In genomic region chr1:208242829-208243521, GRCh38 we compare ENCODE assay signal across 7 cellular contexts. TPM values are rescaled to one million over a fixed set of nuclear protein-coding genes. Genes with fewer than 3 reads are reported as not detected.
DNase-seq lines count a peak whose midpoint lies in the region; ATAC-seq and TF ChIP-seq lines count a peak whose summit lies in the region.

No MANE protein-coding gene starts in this region.

- no peaks in the 10 kb centered on the region for H3K9me3 Mint-ChIP-seq in central memory CD8-positive, alpha-beta T cell

- H3K27ac ChIP-seq in liver (ENCODE audit: low read depth in 1 of 2, low read length in 2 of 2) (peak overlapping the region; percentile 91 to 93), thoracic aorta (peak overlapping the region; percentile 84 to 88)

- WGBS in liver: 1% methylated on average over 54 of the region's 54 CpGs

- H3K27ac Mint-ChIP-seq in central memory CD8-positive, alpha-beta T cell (ENCODE audit: low read depth): no peak overlapping the region

- H3K4me1 Mint-ChIP-seq in central memory CD8-positive, alpha-beta T cell: peaks cover 21% of the 10 kb centered on the region

- TF ChIP-seq CTCF in NB4 (IDR thresholded peaks at IDR 0.05; ENCODE audit: low read depth, low read length): no peak
- TF ChIP-seq CTCF in liver (IDR thresholded peaks at IDR 0.05; ENCODE audit: low read depth, low read length, missing input control): no peak
- no peak for TF ChIP-seq CTCF in thoracic aorta (IDR thresholded peaks at IDR 0.05)

- peak overlapping the region; percentile 63 for H3K4me3 Mint-ChIP-seq in central memory CD8-positive, alpha-beta T cell

- ATAC-seq in central memory CD8-positive, alpha-beta T cell (replicated peaks; ENCODE audit: extremely low read depth, poor library complexity, severe bottlenecking): no peak
- ATAC-seq in thoracic aorta (ENCODE audit: insufficient number of reproducible peaks, low FRiP score, low read depth): no peak
- ATAC-seq in GM18519 (IDR thresholded peaks at IDR 0.05; ENCODE audit: low FRiP score, unreplicated experiment): no peak

- peaks cover 42% of the 10 kb centered on the region for H3K27me3 Mint-ChIP-seq in central memory CD8-positive, alpha-beta T cell

- no peak overlapping the region for H3K4me3 ChIP-seq in NB4 (ENCODE audit: low read depth, low read length)
- H3K4me3 ChIP-seq in liver (ENCODE audit: low read depth in 1 of 3, low read length in 3 of 3): peak overlapping the region; percentile 82 to 87 (median 85)
- peak overlapping the region; percentile 80 for H3K4me3 ChIP-seq in thoracic aorta

- peak overlapping the region; percentile 69 to 75 for H3K9ac ChIP-seq in liver (ENCODE audit: low read depth in 1 of 2, low read length in 2 of 2)

- H3K4me1 ChIP-seq in liver (ENCODE audit: control insufficient read depth in 4 of 4, insufficient read depth in 4 of 4, low read length in 3 of 4) (peaks cover 11 to 61% (median 54%) of the 10 kb centered on the region in 4 donors), thoracic aorta (ENCODE audit: control insufficient read depth in 1 of 2, low read depth in 2 of 2) (peaks cover 36 to 68% of the 10 kb centered on the region in 2 donors)

- peaks cover 3% of the 10 kb centered on the region for H3K36me3 Mint-ChIP-seq in central memory CD8-positive, alpha-beta T cell (ENCODE audit: insufficient read depth)

- peak in 1 of 2 donors; percentile 13 for TF ChIP-seq RAD21 in liver (IDR thresholded peaks at IDR 0.05)

- H3K9me3 ChIP-seq in liver (ENCODE audit: control insufficient read depth in 4 of 4, low read length in 3 of 4) (no peaks in the 10 kb centered on the region), thoracic aorta (no peaks in the 10 kb centered on the region)

- H3K27me3 ChIP-seq in liver (ENCODE audit: control insufficient read depth in 4 of 4, insufficient read depth in 4 of 4, low read length in 3 of 4) (no peaks in the 10 kb centered on the region), thoracic aorta (replicated peaks; ENCODE audit: insufficient read depth) (no peaks in the 10 kb centered on the region)

- DNase-seq in ELR (ENCODE audit: low read depth) (peak; percentile 48), NB4 (ENCODE audit: low read depth) (peak; percentile 33), thoracic aorta (ENCODE audit: low spot score) (no peak), SHP77 treated with DMSO at 0.1 percent for 48 hours (lab: John Stamatoyannopoulos, UW) (no peak)
- no peak for DNase-seq in central memory CD8-positive, alpha-beta T cell (ENCODE audit: low spot score in 2 of 2)

- TF ChIP-seq POLR2A in NB4 (IDR thresholded peaks at IDR 0.05; ENCODE audit: extremely low read depth, insufficient read length): no peak

- H3K36me3 ChIP-seq in liver (ENCODE audit: control insufficient read depth in 4 of 4, insufficient read depth in 3 of 4, low read depth in 1 of 4, low read length in 3 of 4) (no peaks in the 10 kb centered on the region), thoracic aorta (no peaks in the 10 kb centered on the region)

TF ChIP-seq in liver, 16 proteins besides CTCF, POLR2A, EP300 and RAD21:
- no peak for TF ChIP-seq SP1 (IDR thresholded peaks at IDR 0.05)
- no peak for TF ChIP-seq GABPA (IDR thresholded peaks at IDR 0.05 in 1 of 2, conservative IDR thresholded peaks at IDR 0.05 in 1 of 2)
- peak; percentile 7 for TF ChIP-seq YY1 (IDR thresholded peaks at IDR 0.05)
- TF ChIP-seq ATF3 (IDR thresholded peaks at IDR 0.05): no peak

RNA-seq across cellular contexts. Expression of gene PLXNA2, which starts 1.2 kb away (rescaled TPM):
- total RNA-seq in liver (1 to 10 TPM; 2.8 to 9.2 TPM), thoracic aorta (10 to 100 TPM; 30.2 to 62.2 TPM)
- polyA plus RNA-seq in liver: 1 to 10 TPM; 1.8 to 2.7 TPM

Comparison
In these comparisons a context has a peak if more than half of its experiments do, and no peak if none do; other contexts are left out.
1. DNase-seq: peak in ELR (single experiment) and NB4 (single experiment); none in central memory CD8-positive, alpha-beta T cell (0 of 2), thoracic aorta (single experiment) and SHP77 treated with DMSO at 0.1 percent for 48 hours (single experiment).